In the genomic region with DNA sequence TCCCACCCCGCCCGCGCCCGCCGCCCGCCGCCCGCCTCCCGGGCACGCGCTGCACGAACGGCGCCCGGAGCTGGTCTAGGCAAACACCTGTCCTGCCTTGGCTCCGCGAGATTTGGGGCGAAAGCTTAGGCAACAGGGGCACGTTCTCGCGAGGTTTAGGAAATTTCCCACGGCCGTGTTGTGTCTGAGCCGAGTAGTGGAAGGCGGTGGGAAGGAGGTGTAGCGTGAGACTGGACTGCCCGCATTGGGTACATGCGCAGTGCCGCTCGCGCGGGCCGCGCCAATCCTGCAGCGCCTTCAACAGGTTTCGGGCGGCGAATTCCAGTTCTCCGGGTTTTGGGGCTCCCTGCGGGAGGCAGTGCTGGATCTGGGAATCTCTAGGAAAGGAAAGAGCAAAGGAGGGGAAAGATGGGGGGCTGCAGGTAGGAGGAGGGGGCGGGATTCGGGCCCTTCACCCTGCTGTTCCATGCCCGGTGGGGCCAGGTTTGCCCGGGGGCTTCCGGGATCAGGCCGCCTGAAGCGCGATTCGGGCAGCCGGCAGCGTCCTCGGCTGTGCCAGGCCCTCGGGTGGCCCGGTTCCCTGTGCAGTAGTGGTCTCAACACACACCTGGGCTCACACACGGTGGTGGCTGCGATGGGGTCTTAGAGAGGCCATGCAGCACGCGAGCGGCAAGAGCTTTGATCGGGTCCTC, we compare ENCODE assay signal across 8 cellular contexts. TPM values are rescaled to one million over a fixed set of nuclear protein-coding genes. Genes with fewer than 3 reads are reported as not detected.
DNase-seq lines count a peak whose midpoint lies in the region; ATAC-seq and TF ChIP-seq lines count a peak whose summit lies in the region.

No MANE protein-coding gene starts in this region.

- DNase-seq in CD14-positive monocyte (ENCODE audit: low spot score) (peak; percentile 98), NCI-H526 treated with DMSO at 0.1 percent for 48 hours (lab: John Stamatoyannopoulos, UW) (peak; percentile 98), dedifferentiated amniotic fluid mesenchymal stem cell (ENCODE audit: extremely low spot score) (peak; percentile 99), left lobe of liver (ENCODE audit: low spot score) (peak; percentile 100)
- DNase-seq in activated CD4-positive, alpha-beta T cell treated with anti-CD3 and anti-CD28 coated beads, Interleukin-2, amount 10 ng/mL, durations not matched to agents 7 days and 5 days = peak; percentile 100
- DNase-seq in stimulated activated CD4-positive, alpha-beta T cell treated with anti-CD3 and anti-CD28 coated beads, Interleukin-2, amount 100 ng/mL, for 24 hours = peak; percentile 97 to 98

- H3K27ac Mint-ChIP-seq in CD14-positive monocyte = peak overlapping the region; percentile 97 to 99 (median 99)
- peak overlapping the region; percentile 99 for H3K27ac Mint-ChIP-seq in activated CD4-positive, alpha-beta T cell treated with anti-CD3 and anti-CD28 coated beads, Interleukin-2, amount 10 ng/mL, durations not matched to agents 7 days and 5 days

- ATAC-seq in GM19351 (IDR thresholded peaks at IDR 0.05; ENCODE audit: unreplicated experiment) (peak; percentile 63), HG03520 (IDR thresholded peaks at IDR 0.05; ENCODE audit: unreplicated experiment) (peak; percentile 64), left lobe of liver (peak; percentile 81)

- POLR2A ChIA-PET in activated CD4-positive, alpha-beta T cell treated with anti-CD3 and anti-CD28 coated beads, Interleukin-2, amount 10 ng/mL, durations not matched to agents 7 days and 5 days (lab: Charles Lee) = interaction anchor here (0.6 to 1.7 kb wide), 5 partner anchors 73 to 244 kb away, joined by 3 to 6 read pairs (median 5); no protein-coding TSS in a partner anchor

- intact Hi-C loops in CD14-positive monocyte (cut with micrococcal nuclease) = loop anchor here (1.0 to 10.0 kb wide), 7 partner anchors 31 to 243 kb away; no protein-coding TSS in a partner anchor

- H3K9me3 Mint-ChIP-seq in CD14-positive monocyte = peaks cover 12 to 29% (median 19%) of the 10 kb centered on the region in 7 donors
- peaks cover 19% of the 10 kb centered on the region for H3K9me3 Mint-ChIP-seq in activated CD4-positive, alpha-beta T cell treated with anti-CD3 and anti-CD28 coated beads, Interleukin-2, amount 10 ng/mL, durations not matched to agents 7 days and 5 days

- peak overlapping the region; percentile 92 to 96 for H3K4me3 Mint-ChIP-seq in CD14-positive monocyte
- H3K4me3 Mint-ChIP-seq in activated CD4-positive, alpha-beta T cell treated with anti-CD3 and anti-CD28 coated beads, Interleukin-2, amount 10 ng/mL, durations not matched to agents 7 days and 5 days = peak overlapping the region; percentile 96

- H3K4me1 Mint-ChIP-seq in CD14-positive monocyte = peaks cover 35% of the 10 kb centered on the region
- peaks cover 34% of the 10 kb centered on the region for H3K4me1 Mint-ChIP-seq in activated CD4-positive, alpha-beta T cell treated with anti-CD3 and anti-CD28 coated beads, Interleukin-2, amount 10 ng/mL, durations not matched to agents 7 days and 5 days

- H3K36me3 Mint-ChIP-seq in CD14-positive monocyte = peaks cover 0 to 9% of the 10 kb centered on the region in 2 donors
- peaks cover 22% of the 10 kb centered on the region for H3K36me3 Mint-ChIP-seq in activated CD4-positive, alpha-beta T cell treated with anti-CD3 and anti-CD28 coated beads, Interleukin-2, amount 10 ng/mL, durations not matched to agents 7 days and 5 days (ENCODE audit: low read depth)

- H3K27me3 Mint-ChIP-seq in CD14-positive monocyte (ENCODE audit: low read depth in 3 of 3) = peaks cover 0 to 4% (median 3%) of the 10 kb centered on the region in 3 donors
- no peaks in the 10 kb centered on the region for H3K27me3 Mint-ChIP-seq in activated CD4-positive, alpha-beta T cell treated with anti-CD3 and anti-CD28 coated beads, Interleukin-2, amount 10 ng/mL, durations not matched to agents 7 days and 5 days

- CTCF ChIA-PET in activated CD4-positive, alpha-beta T cell treated with anti-CD3 and anti-CD28 coated beads, Interleukin-2, amount 10 ng/mL, durations not matched to agents 7 days and 5 days (lab: Charles Lee) = interaction anchor here (0.6 to 2.0 kb wide), 11 partner anchors 8 to 260 kb away, joined by 3 to 9 read pairs (median 3); no protein-coding TSS in a partner anchor

- TF ChIP-seq CTCF in CD14-positive monocyte (IDR thresholded peaks at IDR 0.05) = no peak

RNA-seq across cellular contexts. Expression of a gene that starts 1.2 kb away (rescaled TPM):
- 100 to 1,000 TPM; 128 to 177 TPM for polyA plus RNA-seq in CD14-positive monocyte
- total RNA-seq in activated CD4-positive, alpha-beta T cell treated with anti-CD3 and anti-CD28 coated beads, Interleukin-2, amount 10 ng/mL, durations not matched to agents 7 days and 5 days = 10 to 100 TPM; 66.4 to 74.9 TPM
- 21.5 TPM for total RNA-seq in left lobe of liver

Comparison
In these comparisons a context has a peak if more than half of its experiments do, and no peak if none do; other contexts are left out.
1. Peak in every context shown above with its lines: DNase-seq and ATAC-seq.